ENCODE assay signal across 27 cellular contexts in the genomic region with DNA sequence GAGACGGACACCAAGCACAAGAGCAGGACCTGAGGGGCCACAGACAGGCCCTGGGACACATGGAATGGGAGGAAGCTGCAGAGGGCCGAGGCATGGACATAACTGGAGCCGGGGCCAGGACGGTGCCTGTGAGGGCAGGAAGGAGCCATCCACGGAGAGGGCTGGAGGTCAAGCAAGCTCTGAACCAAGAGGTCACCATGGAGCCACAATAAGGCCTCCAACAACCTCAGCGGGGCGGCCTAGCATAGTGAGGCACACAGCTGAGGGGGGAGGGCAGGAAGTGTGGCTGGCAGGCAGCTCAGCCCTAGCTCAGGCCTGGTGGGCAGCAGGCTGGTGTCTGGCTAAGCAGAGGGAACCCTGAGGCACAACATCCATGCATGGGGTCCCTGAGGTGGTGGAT. TPM values are rescaled to one million over a fixed set of nuclear protein-coding genes. Genes with fewer than 3 reads are reported as not detected.
DNase-seq lines count a peak whose midpoint lies in the region; ATAC-seq and TF ChIP-seq lines count a peak whose summit lies in the region.
"Had no signal": no experiment of that assay in that cellular context is flagged by ENCODE, and none has a peak within 500 bp of the region (broad histone marks: within the 10 kb centered on the region; RNA-seq: fewer than 3 reads in every experiment).

No MANE protein-coding gene starts in this region.

- peak overlapping the region in 1 of 8 donors; percentile 30 for H3K4me3 Mint-ChIP-seq in CD4-positive, alpha-beta memory T cell
- H3K4me3 Mint-ChIP-seq in brain (peak overlapping the region in 3 of 5 experiments; percentile 14 to 69 (median 69)), neural crest cell (peak overlapping the region; percentile 87)
- H3K4me3 Mint-ChIP-seq: activated naive CD4-positive, alpha-beta T cell treated with anti-CD3 and anti-CD28 coated beads, Interleukin-2, amount 50 U/mL, for 24 hours; activated T-helper 1 cell treated with anti-CD3 and anti-CD28 coated beads, Interleukin-12 subunit alpha, Interleukin-12 subunit beta, Interleukin-2, Interleukin-4 antibody, amounts not matched to agents 30 ng/mL and 10 ng/mL and 1 ng/mL, durations not matched to agents 14 hours and 24 hours and 36 hours; mesothelial cell of epicardium had no signal

- peak overlapping the region in 4 of 7 donors; percentile 22 to 64 (median 51) for H3K27ac Mint-ChIP-seq in CD4-positive, alpha-beta memory T cell
- H3K27ac Mint-ChIP-seq in brain (peak overlapping the region; percentile 21 to 83 (median 68)), neural crest cell (ENCODE audit: unreplicated experiment) (peak overlapping the region; percentile 43)
- H3K27ac Mint-ChIP-seq: activated naive CD4-positive, alpha-beta T cell treated with anti-CD3 and anti-CD28 coated beads, Interleukin-2, amount 50 U/mL, for 24 hours; mesothelial cell of epicardium had no signal

- TF ChIP-seq CTCF in brain (conservative IDR thresholded peaks at IDR 0.05) (no peak), neural crest cell (conservative IDR thresholded peaks at IDR 0.05) (no peak)

- H3K27me3 Mint-ChIP-seq in CD4-positive, alpha-beta memory T cell, result no peaks in the 10 kb centered on the region
- H3K27me3 Mint-ChIP-seq in brain (peaks cover 4% of the 10 kb centered on the region), neural crest cell (ENCODE audit: low read depth) (no peaks in the 10 kb centered on the region)
- H3K27me3 Mint-ChIP-seq: activated naive CD4-positive, alpha-beta T cell treated with anti-CD3 and anti-CD28 coated beads, Interleukin-2, amount 50 U/mL, for 24 hours; naive thymus-derived CD8-positive, alpha-beta T cell had no signal

- intact Hi-C loops in CD4-positive, alpha-beta memory T cell (cut with micrococcal nuclease), result no loop called here

- no peaks in the 10 kb centered on the region for H3K9me3 ChIP-seq in CD4-positive, alpha-beta memory T cell (ENCODE audit: control insufficient read depth in 1 of 2, low read length in 2 of 2)
- H3K9me3 ChIP-seq: BE2C, uterus had no signal

- H3K36me3 ChIP-seq in CD4-positive, alpha-beta memory T cell (ENCODE audit: insufficient read depth, low read length), result no peaks in the 10 kb centered on the region
- H3K36me3 ChIP-seq: BE2C, uterus had no signal

- peaks cover 5 to 12% of the 10 kb centered on the region in 2 donors for H3K36me3 Mint-ChIP-seq in CD4-positive, alpha-beta memory T cell
- H3K36me3 Mint-ChIP-seq in brain (peaks cover 5% of the 10 kb centered on the region), neural crest cell (ENCODE audit: low read depth) (peaks cover 3% of the 10 kb centered on the region)
- H3K36me3 Mint-ChIP-seq: mesothelial cell of epicardium had no signal

- no peak for DNase-seq in CD4-positive, alpha-beta memory T cell
- peak; percentile 25 for DNase-seq in neural crest cell (ENCODE audit: low read depth, low spot score)
- no peak for DNase-seq in stimulated activated CD4-positive, alpha-beta T cell treated with anti-CD3 and anti-CD28 coated beads, Interleukin-4, amount 100 ng/mL, for 24 hours
- no peak for DNase-seq in activated effector memory CD4-positive, alpha-beta T cell treated with anti-CD3 and anti-CD28 coated beads, Interleukin-2, amount 50 U/mL, for 16 hours
- DNase-seq: anterior cingulate cortex; BE2C; Calu3; central memory CD4-positive, alpha-beta T cell; naive thymus-derived CD8-positive, alpha-beta T cell; NCI-H1105 treated with DMSO at 0.1 percent for 48 hours; NCI-H2029 treated with DMSO at 0.1 percent for 48 hours; NCI-H226; NCI-H774; OCI-M1; posterior cingulate gyrus; SHP77 treated with DMSO at 0.1 percent for 48 hours; uterus had no signal

- peaks cover 15 to 36% (median 21%) of the 10 kb centered on the region in 4 donors for H3K4me1 Mint-ChIP-seq in CD4-positive, alpha-beta memory T cell
- H3K4me1 Mint-ChIP-seq in brain (peaks cover 41% of the 10 kb centered on the region), neural crest cell (peaks cover 37% of the 10 kb centered on the region)

- H3K9me3 Mint-ChIP-seq in CD4-positive, alpha-beta memory T cell, result no peaks in the 10 kb centered on the region
- H3K9me3 Mint-ChIP-seq in brain, result no peaks in the 10 kb centered on the region
- no peaks in the 10 kb centered on the region for H3K9me3 Mint-ChIP-seq in neural crest cell
- H3K9me3 Mint-ChIP-seq: activated naive CD4-positive, alpha-beta T cell treated with anti-CD3 and anti-CD28 coated beads, Interleukin-2, amount 50 U/mL, for 24 hours; activated T-helper 1 cell treated with anti-CD3 and anti-CD28 coated beads, Interleukin-12 subunit alpha, Interleukin-12 subunit beta, Interleukin-2, Interleukin-4 antibody, amounts not matched to agents 30 ng/mL and 10 ng/mL and 1 ng/mL, durations not matched to agents 14 hours and 24 hours and 36 hours; mesothelial cell of epicardium; naive thymus-derived CD8-positive, alpha-beta T cell had no signal

- POLR2A ChIA-PET in CD4-positive, alpha-beta memory T cell (lab: Charles Lee; ENCODE audit: partially characterized antibody), result no interaction called here

- no peak overlapping the region for H3K4me3 ChIP-seq in CD4-positive, alpha-beta memory T cell (ENCODE audit: low read length in 2 of 2)
- H3K4me3 ChIP-seq: uterus had no signal

- CTCF ChIA-PET in CD4-positive, alpha-beta memory T cell (lab: Charles Lee; ENCODE audit: partially characterized antibody), result no interaction called here

- no peak for ATAC-seq in GM21528 (IDR thresholded peaks at IDR 0.05; ENCODE audit: low FRiP score, unreplicated experiment)
- ATAC-seq: naive thymus-derived CD8-positive, alpha-beta T cell had no signal

- H3K27me3 ChIP-seq in CD4-positive, alpha-beta memory T cell (ENCODE audit: insufficient read depth, low read length), result no peaks in the 10 kb centered on the region
- H3K27me3 ChIP-seq: BE2C, uterus had no signal

- no peak overlapping the region for H3K27ac ChIP-seq in CD4-positive, alpha-beta memory T cell (ENCODE audit: low read depth, low read length)
- H3K27ac ChIP-seq: uterus had no signal

- H3K4me1 ChIP-seq in CD4-positive, alpha-beta memory T cell (ENCODE audit: insufficient read depth, low read length), result peaks cover 19% of the 10 kb centered on the region
- H3K4me1 ChIP-seq: BE2C had no signal

RNA-seq across cellular contexts. Expression of a gene that starts 4.4 kb away (rescaled TPM):
- 10 to 100 TPM; 65.8 to 71.0 TPM for total RNA-seq in CD4-positive, alpha-beta memory T cell
- 10 to 100 TPM; 66.7 to 87.2 TPM for polyA plus RNA-seq in CD4-positive, alpha-beta memory T cell
- 350 TPM for polyA plus RNA-seq in brain (ENCODE audit: insufficient read depth, low read depth, low replicate concordance)
- 189 and 200 TPM in 2 replicates for total RNA-seq in neural crest cell

RNA-seq across cellular contexts. Expression of a gene that starts 6.2 kb away (rescaled TPM):
- not detected for total RNA-seq in CD4-positive, alpha-beta memory T cell
- under 1 TPM in 1 of 2 donors, not detected in 1; 0.18 TPM for polyA plus RNA-seq in CD4-positive, alpha-beta memory T cell
- not detected for polyA plus RNA-seq in brain (ENCODE audit: insufficient read depth, low read depth, low replicate concordance)
- total RNA-seq in neural crest cell, result not detected in 2 replicates
- total RNA-seq: A673; activated CD8-positive, alpha-beta memory T cell treated with anti-CD3 and anti-CD28 coated beads for 36 hours; activated T-helper 1 cell treated with anti-CD3 and anti-CD28 coated beads, Interleukin-12 subunit alpha, Interleukin-12 subunit beta, Interleukin-2, Interleukin-4 antibody, amounts not matched to agents 30 ng/mL and 10 ng/mL and 1 ng/mL, durations not matched to agents 14 hours and 24 hours and 36 hours; Calu3; dermis microvascular lymphatic vessel endothelial cell; M059J; mesothelial cell of epicardium; naive thymus-derived CD8-positive, alpha-beta T cell; subcutaneous adipose tissue had no signal

RNA-seq across cellular contexts. Expression of a gene that starts 24.7 kb away (rescaled TPM):
- not detected for total RNA-seq in CD4-positive, alpha-beta memory T cell
- not detected for polyA plus RNA-seq in CD4-positive, alpha-beta memory T cell
- not detected for polyA plus RNA-seq in brain (ENCODE audit: insufficient read depth, low read depth, low replicate concordance)
- not detected in 2 replicates for total RNA-seq in neural crest cell
- total RNA-seq: A673; activated CD8-positive, alpha-beta memory T cell treated with anti-CD3 and anti-CD28 coated beads for 36 hours; activated T-helper 1 cell treated with anti-CD3 and anti-CD28 coated beads, Interleukin-12 subunit alpha, Interleukin-12 subunit beta, Interleukin-2, Interleukin-4 antibody, amounts not matched to agents 30 ng/mL and 10 ng/mL and 1 ng/mL, durations not matched to agents 14 hours and 24 hours and 36 hours; dermis microvascular lymphatic vessel endothelial cell; M059J; naive thymus-derived CD8-positive, alpha-beta T cell; uterus had no signal
- polyA plus RNA-seq: naive thymus-derived CD8-positive, alpha-beta T cell had no signal

RNA-seq across cellular contexts. Expression of a gene that starts 31.7 kb away (rescaled TPM):
- total RNA-seq in CD4-positive, alpha-beta memory T cell, result 100 to 1,000 TPM; 392 to 409 TPM
- polyA plus RNA-seq in CD4-positive, alpha-beta memory T cell, result 100 to 1,000 TPM; 272 to 339 TPM
- 310 TPM for polyA plus RNA-seq in brain (ENCODE audit: insufficient read depth, low read depth, low replicate concordance)
- total RNA-seq in neural crest cell, result 364 and 368 TPM in 2 replicates

RNA-seq across cellular contexts. Expression of a gene that starts 42.5 kb away (rescaled TPM):
- 100 to 1,000 TPM; 380 to 382 TPM for total RNA-seq in CD4-positive, alpha-beta memory T cell
- polyA plus RNA-seq in CD4-positive, alpha-beta memory T cell, result 100 to 1,000 TPM in 1 of 2 donors, 10 to 100 TPM in 1; 84.8 to 205 TPM
- 480 TPM for polyA plus RNA-seq in brain (ENCODE audit: insufficient read depth, low read depth, low replicate concordance)
- 405 and 429 TPM in 2 replicates for total RNA-seq in neural crest cell
